1 cellular context compared by ENCODE assay signal in genomic region chr6:139375239-139376053, GRCh38.
TF ChIP-seq lines count a peak whose summit lies in the region.

No MANE protein-coding gene starts in this region.

TF ChIP-seq in K562, 482 proteins besides CTCF, POLR2A, EP300 and RAD21 (continued from another document and continues in another):
- peak; percentile 87; the same call in 1 of the 2 replicates for TF ChIP-seq ATF6 (CRISPR knock-in tag; IDR thresholded peaks at IDR 0.05)
- no peak for TF ChIP-seq POLR3A (IDR thresholded peaks at IDR 0.05; ENCODE audit: borderline replicate concordance, extremely low read depth, insufficient read depth, insufficient read length)
- TF ChIP-seq DDX20 (tag; IDR thresholded peaks at IDR 0.05; ENCODE audit: low read depth), result no peak
- TF ChIP-seq HOMEZ (CRISPR knock-in tag; IDR thresholded peaks at IDR 0.05), result no peak
- no peak; the same call in 1 of the 2 replicates for TF ChIP-seq MAFG (tag; conservative IDR thresholded peaks at IDR 0.05)
- TF ChIP-seq HMG20A (CRISPR knock-in tag; conservative IDR thresholded peaks at IDR 0.05), result no peak
- TF ChIP-seq PHF20 (IDR thresholded peaks at IDR 0.05; ENCODE audit: partially characterized antibody), result peak; percentile 52
- no peak for TF ChIP-seq SRSF1 (IDR thresholded peaks at IDR 0.05; ENCODE audit: low read depth, low read length)
- TF ChIP-seq RB1 (IDR thresholded peaks at IDR 0.05; ENCODE audit: low read depth), result peak; percentile 82; the same call in 1 of the 2 replicates
- no peak for TF ChIP-seq BRCA1 (IDR thresholded peaks at IDR 0.05)
- TF ChIP-seq BRCA1 (CRISPR knock-in tag; IDR thresholded peaks at IDR 0.05), result no peak
- TF ChIP-seq MAZ (CRISPR knock-in tag; conservative IDR thresholded peaks at IDR 0.05 in 1 of 2, IDR thresholded peaks at IDR 0.05 in 1 of 2), result peak; percentile 13 to 92
- TF ChIP-seq WHSC1 (IDR thresholded peaks at IDR 0.05; ENCODE audit: low read length), result no peak
- TF ChIP-seq TRIM25 (IDR thresholded peaks at IDR 0.05; ENCODE audit: borderline replicate concordance), result no peak
- peak; percentile 80 for TF ChIP-seq CREM (IDR thresholded peaks at IDR 0.05; ENCODE audit: low read depth)
- 0 out of 2 replicates have a peak, but pooled peaks have one; percentile 28 for TF ChIP-seq SNIP1 (IDR thresholded peaks at IDR 0.05; ENCODE audit: low read depth)
- TF ChIP-seq USF1 (CRISPR knock-in tag; IDR thresholded peaks at IDR 0.05), result no peak
- no peak for TF ChIP-seq EZH2 (IDR thresholded peaks at IDR 0.05; ENCODE audit: borderline replicate concordance, low read depth, low read length)
- no peak for TF ChIP-seq DNMT1 (IDR thresholded peaks at IDR 0.05)
- TF ChIP-seq ZNF518B (CRISPR knock-in tag; IDR thresholded peaks at IDR 0.05), result no peak
- no peak for TF ChIP-seq ZNF277 (CRISPR knock-in tag; IDR thresholded peaks at IDR 0.05; ENCODE audit: borderline replicate concordance)
- no peak; the same call in 1 of the 2 replicates for TF ChIP-seq MAX (CRISPR knock-in tag; IDR thresholded peaks at IDR 0.05)
- TF ChIP-seq ZBTB12 (CRISPR knock-in tag; IDR thresholded peaks at IDR 0.05), result no peak
- TF ChIP-seq BDP1 (IDR thresholded peaks at IDR 0.05; ENCODE audit: insufficient read depth, insufficient read length), result no peak
- TF ChIP-seq ZNF41 (CRISPR knock-in tag; conservative IDR thresholded peaks at IDR 0.05), result no peak
- TF ChIP-seq TRIM24 (IDR thresholded peaks at IDR 0.05), result peak in 1 of 2 experiments; percentile 20; a peak in 3 of 4 replicates
- no peak for TF ChIP-seq HSF4 (CRISPR knock-in tag; IDR thresholded peaks at IDR 0.05; ENCODE audit: borderline replicate concordance)
- TF ChIP-seq STAT5B (CRISPR knock-in tag; IDR thresholded peaks at IDR 0.05), result no peak
- TF ChIP-seq ZNF589 (CRISPR knock-in tag; IDR thresholded peaks at IDR 0.05; ENCODE audit: low read depth), result peak; percentile 20; the same call in 1 of the 2 replicates
- TF ChIP-seq ZKSCAN1 (IDR thresholded peaks at IDR 0.05; ENCODE audit: low read depth, low read length), result peak; percentile 75; the same call in 1 of the 2 replicates
- TF ChIP-seq ZBTB43 (CRISPR knock-in tag; IDR thresholded peaks at IDR 0.05), result no peak
- no peak for TF ChIP-seq TCFL5 (CRISPR knock-in tag; conservative IDR thresholded peaks at IDR 0.05)
- peak; percentile 69; the same call in 1 of the 2 replicates for TF ChIP-seq SP1 (CRISPR knock-in tag; IDR thresholded peaks at IDR 0.05)
- peak; percentile 74 for TF ChIP-seq RFX1 (IDR thresholded peaks at IDR 0.05)
- TF ChIP-seq IRF1 (CRISPR knock-in tag; IDR thresholded peaks at IDR 0.05; ENCODE audit: borderline replicate concordance), result no peak
- TF ChIP-seq CBX8 (IDR thresholded peaks at IDR 0.05; ENCODE audit: borderline replicate concordance, extremely low read depth, low read depth, low read length, poor library complexity, severe bottlenecking), result no peak
- TF ChIP-seq SUPT5H (IDR thresholded peaks at IDR 0.05), result peak; percentile 75
- peak in 1 of 2 experiments; percentile 29; a peak in 1 of 4 replicates for TF ChIP-seq ZMIZ1 (IDR thresholded peaks at IDR 0.05; ENCODE audit: low read depth in 2 of 2, low read length in 2 of 2)
- TF ChIP-seq NONO (IDR thresholded peaks at IDR 0.05; ENCODE audit: low read depth in 2 of 2, low read length in 1 of 2), result peak in 1 of 2 experiments; percentile 53; a peak in 1 of 4 replicates
- peak; percentile 66 for TF ChIP-seq SMAD1 (IDR thresholded peaks at IDR 0.05; ENCODE audit: low read depth, low read length, partially characterized antibody)
- 0 out of 2 replicates have a peak, but pooled peaks have one; percentile 10 for TF ChIP-seq CREB3L1 (IDR thresholded peaks at IDR 0.05; ENCODE audit: borderline replicate concordance, low read depth)
